In the genomic region with DNA sequence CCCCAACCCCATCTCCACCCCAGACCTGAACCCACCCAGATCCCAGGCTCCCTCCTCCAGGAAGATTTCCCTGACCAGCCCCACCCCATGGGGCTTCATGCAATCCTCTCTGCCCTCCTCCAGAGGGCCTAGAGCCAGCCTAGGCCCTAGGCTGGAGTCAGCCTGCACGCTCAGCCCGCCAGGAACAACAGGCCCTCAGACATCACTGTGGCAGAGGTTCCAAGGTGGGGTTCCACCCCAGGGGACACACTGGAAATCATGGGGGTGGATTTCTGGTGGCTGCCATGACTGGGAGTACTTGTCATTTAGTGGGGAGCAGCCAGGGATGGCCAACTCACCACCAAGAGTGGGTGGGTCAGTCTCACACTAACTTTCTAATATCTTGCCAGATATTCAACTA, we compare ENCODE assay signal across 16 cellular contexts.
DNase-seq lines count a peak whose midpoint lies in the region; FAIRE-seq and TF ChIP-seq lines count a peak whose summit lies in the region.
"Had no signal": no experiment of that assay in that cellular context is flagged by ENCODE, and none has a peak within 500 bp of the region (broad histone marks: within the 10 kb centered on the region; RNA-seq: fewer than 3 reads in every experiment).

No MANE protein-coding gene starts in this region.

- H3K4me3 ChIP-seq in fibroblast of the aortic adventitia (ENCODE audit: low read depth, low read length), result no peak overlapping the region
- no peak overlapping the region for H3K4me3 ChIP-seq in stomach
- H3K4me3 ChIP-seq in small intestine (ENCODE audit: low read depth in 1 of 2, low read length in 2 of 2), result no peak overlapping the region
- H3K4me3 ChIP-seq in mammary epithelial cell (replicated peaks in 1 of 3; ENCODE audit: insufficient read depth in 1 of 3, low read depth in 2 of 3, low read length in 3 of 3), result no peak overlapping the region
- H3K4me3 ChIP-seq: ovary, PC-9 had no signal

- peak; percentile 1 for DNase-seq in activated CD4-positive, alpha-beta memory T cell treated with anti-CD3 and anti-CD28 coated beads for 36 hours
- DNase-seq in activated CD4-positive, alpha-beta memory T cell treated with anti-CD3 and anti-CD28 coated beads, Interleukin-2, amount 10 ng/mL, durations not matched to agents 7 days and 5 days, result no peak
- DNase-seq in SK-MEL-5 (ENCODE audit: low read depth, low spot score) (peak; percentile 23), fibroblast of the aortic adventitia (ENCODE audit: low read depth) (peak; percentile 13), stomach (peak; percentile 16), KG1 (lab: John Stamatoyannopoulos, UW) (no peak), small intestine (no peak), mammary epithelial cell (no peak)
- DNase-seq: ACHN; activated CD4-positive, alpha-beta T cell treated with anti-CD3 and anti-CD28 coated beads, Interleukin-2, amount 50 U/mL, for 1 hour; activated naive CD4-positive, alpha-beta T cell treated with Interleukin-2 at 50 U/mL for 16 hours; NCI-H226; ovary; PC-9; trophoblast cell had no signal

- CTCF ChIA-PET in activated CD4-positive, alpha-beta memory T cell treated with anti-CD3 and anti-CD28 coated beads for 36 hours (lab: Charles Lee), result no interaction called here
- CTCF ChIA-PET in activated CD4-positive, alpha-beta memory T cell treated with anti-CD3 and anti-CD28 coated beads, Interleukin-2, amount 10 ng/mL, durations not matched to agents 7 days and 5 days (lab: Charles Lee), result no interaction called here
- CTCF ChIA-PET in mammary epithelial cell (lab: Charles Lee; ENCODE audit: low non-redundant PET), result no interaction called here

- H2AFZ ChIP-seq in mammary epithelial cell (ENCODE audit: low read depth, low read length), result no peak overlapping the region
- H2AFZ ChIP-seq: PC-9 had no signal

- TF ChIP-seq CTCF in fibroblast of the aortic adventitia (IDR thresholded peaks at IDR 0.05; ENCODE audit: insufficient read depth, low read length), result peak; percentile 26
- no peak for TF ChIP-seq CTCF in stomach (IDR thresholded peaks at IDR 0.05)
- no peak for TF ChIP-seq CTCF in mammary epithelial cell (conservative IDR thresholded peaks at IDR 0.05 in 1 of 2, IDR thresholded peaks at IDR 0.05 in 1 of 2; ENCODE audit: extremely low read depth in 1 of 2, insufficient read depth in 1 of 2, low read depth in 1 of 2, low read length in 2 of 2)

- TF ChIP-seq POLR2A in stomach (IDR thresholded peaks at IDR 0.05), result no peak

- intact Hi-C loops in activated CD4-positive, alpha-beta memory T cell treated with anti-CD3 and anti-CD28 coated beads for 36 hours (cut with micrococcal nuclease), result no loop called here
- intact Hi-C loops in stomach (cut with DNase I; ENCODE audit: low total_unique reads) (no loop called here), mammary epithelial cell (cut with micrococcal nuclease) (no loop called here)

- peaks cover 3% of the 10 kb centered on the region for H3K9me3 Mint-ChIP-seq in activated CD4-positive, alpha-beta memory T cell treated with anti-CD3 and anti-CD28 coated beads for 36 hours
- no peaks in the 10 kb centered on the region for H3K9me3 Mint-ChIP-seq in activated CD4-positive, alpha-beta memory T cell treated with anti-CD3 and anti-CD28 coated beads, Interleukin-2, amount 10 ng/mL, durations not matched to agents 7 days and 5 days

- H3K4me3 Mint-ChIP-seq in activated CD4-positive, alpha-beta memory T cell treated with anti-CD3 and anti-CD28 coated beads for 36 hours, result no peak overlapping the region
- H3K4me3 Mint-ChIP-seq in activated CD4-positive, alpha-beta memory T cell treated with anti-CD3 and anti-CD28 coated beads, Interleukin-2, amount 10 ng/mL, durations not matched to agents 7 days and 5 days, result no peak overlapping the region

- in situ Hi-C loops in SK-MEL-5 (cut with HindIII; ENCODE audit: low pct_unique_long_range_greater_than_20kb, low sequenced_read_pairs) (no loop called here), mammary epithelial cell (cut with MboI; ENCODE audit: low sequenced_read_pairs in 2 of 2) (no loop called here)

- H3K27ac ChIP-seq in stomach (peak overlapping the region in 1 of 5 donors; percentile 18), small intestine (ENCODE audit: low read depth in 1 of 2, low read length in 1 of 2) (peak overlapping the region in 1 of 2 donors; percentile 7), mammary epithelial cell (ENCODE audit: insufficient read depth, low read depth, low read length) (no peak overlapping the region)
- H3K27ac ChIP-seq: ovary, PC-9 had no signal

- H3K36me3 Mint-ChIP-seq in activated CD4-positive, alpha-beta memory T cell treated with anti-CD3 and anti-CD28 coated beads for 36 hours, result no peaks in the 10 kb centered on the region
- H3K36me3 Mint-ChIP-seq in activated CD4-positive, alpha-beta memory T cell treated with anti-CD3 and anti-CD28 coated beads, Interleukin-2, amount 10 ng/mL, durations not matched to agents 7 days and 5 days (ENCODE audit: low read depth), result no peaks in the 10 kb centered on the region

- no peak overlapping the region for H3K4me2 ChIP-seq in mammary epithelial cell (ENCODE audit: insufficient read depth, low read depth, low read length)
- H3K4me2 ChIP-seq: PC-9 had no signal

- dilution Hi-C loops in mammary epithelial cell (cut with HindIII; ENCODE audit: low sequenced_read_pairs), result no loop called here

- H3K9ac ChIP-seq in mammary epithelial cell (ENCODE audit: insufficient read depth, low read length), result no peak overlapping the region

- H3K27me3 Mint-ChIP-seq in activated CD4-positive, alpha-beta memory T cell treated with anti-CD3 and anti-CD28 coated beads for 36 hours, result peaks cover 5% of the 10 kb centered on the region
- peaks cover 8% of the 10 kb centered on the region for H3K27me3 Mint-ChIP-seq in activated CD4-positive, alpha-beta memory T cell treated with anti-CD3 and anti-CD28 coated beads, Interleukin-2, amount 10 ng/mL, durations not matched to agents 7 days and 5 days

- WGBS in stomach, 5 donors, result 89 to 100% (median 91%) methylated on average over 2 of the region's 2 CpGs
- 87 to 96% (median 89%) methylated on average over 2 of the region's 2 CpGs for WGBS in small intestine, 3 donors
- WGBS in mammary epithelial cell (ENCODE audit: low coverage, missing lambda C conversion rate), result 100% methylated on average over 2 of the region's 2 CpGs

- TF ChIP-seq EP300 in stomach (IDR thresholded peaks at IDR 0.05), result no peak

- POLR2A ChIA-PET in activated CD4-positive, alpha-beta memory T cell treated with anti-CD3 and anti-CD28 coated beads for 36 hours (lab: Charles Lee), result no interaction called here
- POLR2A ChIA-PET in activated CD4-positive, alpha-beta memory T cell treated with anti-CD3 and anti-CD28 coated beads, Interleukin-2, amount 10 ng/mL, durations not matched to agents 7 days and 5 days (lab: Charles Lee), result no interaction called here

- H3K36me3 ChIP-seq in stomach (no peaks in the 10 kb centered on the region), small intestine (ENCODE audit: control insufficient read depth in 2 of 2, insufficient read depth in 2 of 2, low read length in 2 of 2) (no peaks in the 10 kb centered on the region), mammary epithelial cell (ENCODE audit: insufficient read depth, low read length) (no peaks in the 10 kb centered on the region)
- H3K36me3 ChIP-seq: ovary had no signal

- BruUV-seq in mammary epithelial cell (replicated peaks; lab: Mats Ljungman, UMichigan), result no TSS peak

- FAIRE-seq in small intestine (lab: Jason Lieb, UNC), result no peak
- FAIRE-seq: colon had no signal

- no peaks in the 10 kb centered on the region for H3K27me3 ChIP-seq in stomach
- H3K27me3 ChIP-seq in small intestine (ENCODE audit: control insufficient read depth in 2 of 2, insufficient read depth in 2 of 2, low read length in 2 of 2), result no peaks in the 10 kb centered on the region
- peaks cover 2% of the 10 kb centered on the region for H3K27me3 ChIP-seq in mammary epithelial cell (ENCODE audit: insufficient read depth, low read length)
- H3K27me3 ChIP-seq: ovary had no signal

- H3K4me1 ChIP-seq in stomach, result peaks cover 0 to 5% (median 0%) of the 10 kb centered on the region in 4 donors
- H3K4me1 ChIP-seq in small intestine (ENCODE audit: control insufficient read depth in 2 of 2, insufficient read depth in 1 of 2, low read depth in 1 of 2, low read length in 1 of 2), result no peaks in the 10 kb centered on the region
- no peaks in the 10 kb centered on the region for H3K4me1 ChIP-seq in mammary epithelial cell (ENCODE audit: insufficient read depth, low read length)

- H3K79me2 ChIP-seq in mammary epithelial cell (ENCODE audit: insufficient read depth, low read length), result no peaks in the 10 kb centered on the region

- no peak overlapping the region for H3K27ac Mint-ChIP-seq in activated CD4-positive, alpha-beta memory T cell treated with anti-CD3 and anti-CD28 coated beads for 36 hours
- no peak overlapping the region for H3K27ac Mint-ChIP-seq in activated CD4-positive, alpha-beta memory T cell treated with anti-CD3 and anti-CD28 coated beads, Interleukin-2, amount 10 ng/mL, durations not matched to agents 7 days and 5 days

- no peaks in the 10 kb centered on the region for H3K4me1 Mint-ChIP-seq in activated CD4-positive, alpha-beta memory T cell treated with anti-CD3 and anti-CD28 coated beads for 36 hours (ENCODE audit: low read depth)
- no peaks in the 10 kb centered on the region for H3K4me1 Mint-ChIP-seq in activated CD4-positive, alpha-beta memory T cell treated with anti-CD3 and anti-CD28 coated beads, Interleukin-2, amount 10 ng/mL, durations not matched to agents 7 days and 5 days

- H4K20me1 ChIP-seq in mammary epithelial cell (ENCODE audit: insufficient read depth, low read length), result no peaks in the 10 kb centered on the region

- H3K9me3 ChIP-seq in stomach (peaks cover 0 to under 1% (median 0%) of the 10 kb centered on the region in 4 donors), small intestine (ENCODE audit: control insufficient read depth, low read depth) (no peaks in the 10 kb centered on the region), mammary epithelial cell (replicated peaks; ENCODE audit: insufficient read depth, low read length) (no peaks in the 10 kb centered on the region)
- H3K9me3 ChIP-seq: ovary had no signal

Comparison
In these comparisons a context has a peak if more than half of its experiments do, and no peak if none do; other contexts are left out.
1. DNase-seq: peak in activated CD4-positive, alpha-beta memory T cell treated with anti-CD3 and anti-CD28 coated beads for 36 hours (single experiment), SK-MEL-5 (single experiment), fibroblast of the aortic adventitia (single experiment) and stomach (single experiment); none in activated CD4-positive, alpha-beta memory T cell treated with anti-CD3 and anti-CD28 coated beads, Interleukin-2, amount 10 ng/mL, durations not matched to agents 7 days and 5 days (single experiment), KG1 (single experiment), small intestine (single experiment) and mammary epithelial cell (single experiment).